Comparison of ENCODE assay signal across 14 cellular contexts in genomic region chr2:182378759-182379158, GRCh38.
"Had no signal": no experiment of that assay in that cellular context is flagged by ENCODE, and none has a peak within 500 bp of the region (broad histone marks: within the 10 kb centered on the region; RNA-seq: fewer than 3 reads in every experiment).

No MANE protein-coding gene starts in this region.

- DNase-seq: activated CD4-positive, alpha-beta T cell treated with anti-CD3 and anti-CD28 coated beads for 48 hours; activated CD8-positive, alpha-beta memory T cell treated with anti-CD3 and anti-CD28 coated beads for 24 hours; activated naive CD4-positive, alpha-beta T cell treated with Interleukin-2 at 50 U/mL for 16 hours; activated naive CD8-positive, alpha-beta T cell treated with anti-CD3 and anti-CD28 coated beads, Interleukin-2, amount 50 U/mL, for 24 hours; central memory CD4-positive, alpha-beta T cell; endodermal cell; left lung; stimulated activated CD4-positive, alpha-beta T cell treated with anti-CD3 and anti-CD28 coated beads, Interleukin-2, amount 100 ng/mL, for 24 hours; stimulated activated naive CD4-positive, alpha-beta T cell; T-helper 1 cell; upper lobe of right lung had no signal

- H3K36me3 ChIP-seq: left lung, prostate gland, upper lobe of right lung had no signal

- H3K4me1 Mint-ChIP-seq: activated naive CD8-positive, alpha-beta T cell treated with anti-CD3 and anti-CD28 coated beads, Interleukin-2, amount 50 U/mL, for 24 hours; endodermal cell had no signal

- H3K27me3 ChIP-seq: left lung, upper lobe of right lung had no signal

- H3K4me3 ChIP-seq: left lung, prostate gland, upper lobe of right lung had no signal

- H3K27ac ChIP-seq: prostate gland, upper lobe of right lung had no signal

- H3K9me3 ChIP-seq: prostate gland, SK-N-SH, upper lobe of right lung had no signal

- H3K4me3 Mint-ChIP-seq: activated naive CD8-positive, alpha-beta T cell treated with anti-CD3 and anti-CD28 coated beads, Interleukin-2, amount 50 U/mL, for 24 hours; dendritic cell treated with granulocyte-macrophage colony-stimulating factor and Interleukin-4, amounts not matched to agents 40 ng/mL and 50 ng/mL, for 4 days; endodermal cell had no signal

- H3K27me3 Mint-ChIP-seq: activated naive CD8-positive, alpha-beta T cell treated with anti-CD3 and anti-CD28 coated beads, Interleukin-2, amount 50 U/mL, for 24 hours; dendritic cell treated with granulocyte-macrophage colony-stimulating factor and Interleukin-4, amounts not matched to agents 40 ng/mL and 50 ng/mL, for 4 days had no signal

- ATAC-seq: activated naive CD8-positive, alpha-beta T cell treated with anti-CD3 and anti-CD28 coated beads, Interleukin-2, amount 50 U/mL, for 24 hours; upper lobe of right lung had no signal

- H3K4me1 ChIP-seq: prostate gland had no signal

- H3K27ac Mint-ChIP-seq: activated naive CD8-positive, alpha-beta T cell treated with anti-CD3 and anti-CD28 coated beads, Interleukin-2, amount 50 U/mL, for 24 hours; dendritic cell treated with granulocyte-macrophage colony-stimulating factor and Interleukin-4, amounts not matched to agents 40 ng/mL and 50 ng/mL, for 4 days; endodermal cell had no signal

- H3K9ac ChIP-seq: SK-N-SH had no signal

- H3K4me2 ChIP-seq: SK-N-SH had no signal
